ENCODE assay signal across 21 cellular contexts in the genomic region with DNA sequence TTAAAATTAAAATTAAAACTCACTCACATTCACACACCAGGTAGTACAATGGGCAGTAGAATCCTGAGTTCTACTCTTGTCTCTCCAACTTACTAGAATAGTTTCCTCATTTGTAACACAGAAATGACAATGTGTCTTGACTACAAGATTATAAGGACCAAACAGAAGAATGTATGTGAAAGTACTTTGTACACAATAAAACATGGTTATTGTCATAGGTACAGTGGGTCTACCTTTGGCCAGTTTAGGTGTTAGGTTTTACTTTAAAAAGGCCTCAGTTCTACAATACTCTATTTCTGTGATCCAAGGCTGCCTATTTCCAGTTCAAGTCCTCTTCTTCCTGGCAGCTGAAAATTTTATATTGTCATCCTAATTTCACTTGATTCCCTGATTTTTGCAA. TPM values are rescaled to one million over a fixed set of nuclear protein-coding genes. Genes with fewer than 3 reads are reported as not detected.
DNase-seq lines count a peak whose midpoint lies in the region; ATAC-seq and TF ChIP-seq lines count a peak whose summit lies in the region.
"Had no signal": no experiment of that assay in that cellular context is flagged by ENCODE, and none has a peak within 500 bp of the region (broad histone marks: within the 10 kb centered on the region; RNA-seq: fewer than 3 reads in every experiment).

No MANE protein-coding gene starts in this region.

- H3K9me3 ChIP-seq in CD4-positive, CD25-positive, alpha-beta regulatory T cell (ENCODE audit: control insufficient read depth in 2 of 2, low read length in 2 of 2): no peaks in the 10 kb centered on the region
- no peaks in the 10 kb centered on the region for H3K9me3 ChIP-seq in mucosa of descending colon
- H3K9me3 ChIP-seq: sigmoid colon, upper lobe of left lung had no signal

- H3K27me3 Mint-ChIP-seq in T-helper 2 cell treated with Interferon-gamma antibody and Interleukin-4, amounts not matched to agents 5 μg/mL and 100 μg/mL, for 36 hours (ENCODE audit: low read depth): no peaks in the 10 kb centered on the region
- no peaks in the 10 kb centered on the region for H3K27me3 Mint-ChIP-seq in CD4-positive, CD25-positive, alpha-beta regulatory T cell
- peaks cover 2% of the 10 kb centered on the region for H3K27me3 Mint-ChIP-seq in activated CD8-positive, alpha-beta T cell treated with anti-CD3 and anti-CD28 coated beads, Interleukin-2, amount 10 ng/mL, durations not matched to agents 7 days and 5 days (ENCODE audit: low read depth)
- H3K27me3 Mint-ChIP-seq: progenitor cell of endocrine pancreas had no signal

- H3K4me3 ChIP-seq in CD4-positive, CD25-positive, alpha-beta regulatory T cell (ENCODE audit: low read depth, low read length): peak overlapping the region; percentile 62
- H3K4me3 ChIP-seq in mucosa of descending colon: no peak overlapping the region
- H3K4me3 ChIP-seq: lung, sigmoid colon had no signal

- no peak for ATAC-seq in CD4-positive, CD25-positive, alpha-beta regulatory T cell (ENCODE audit: low read depth in 2 of 2)
- ATAC-seq in activated CD8-positive, alpha-beta T cell treated with anti-CD3 and anti-CD28 coated beads, Interleukin-2, amount 10 ng/mL, durations not matched to agents 7 days and 5 days: no peak
- peak; percentile 43 for ATAC-seq in mucosa of descending colon
- ATAC-seq in HG03196 (IDR thresholded peaks at IDR 0.05; ENCODE audit: unreplicated experiment): no peak

- no peaks in the 10 kb centered on the region for H3K36me3 Mint-ChIP-seq in T-helper 2 cell treated with Interferon-gamma antibody and Interleukin-4, amounts not matched to agents 5 μg/mL and 100 μg/mL, for 36 hours (ENCODE audit: low read depth)
- no peaks in the 10 kb centered on the region for H3K36me3 Mint-ChIP-seq in CD4-positive, CD25-positive, alpha-beta regulatory T cell
- no peaks in the 10 kb centered on the region for H3K36me3 Mint-ChIP-seq in activated CD8-positive, alpha-beta T cell treated with anti-CD3 and anti-CD28 coated beads, Interleukin-2, amount 10 ng/mL, durations not matched to agents 7 days and 5 days (ENCODE audit: low read depth)

- CTCF ChIA-PET in activated CD8-positive, alpha-beta T cell treated with anti-CD3 and anti-CD28 coated beads, Interleukin-2, amount 10 ng/mL, durations not matched to agents 7 days and 5 days (lab: Charles Lee): interaction anchor here (4.0 to 4.7 kb wide), 2 partner anchors 19 to 66 kb away, joined by 32 to 46 read pairs; no protein-coding TSS in a partner anchor

- no peak for DNase-seq in T-helper 2 cell treated with Interferon-gamma antibody and Interleukin-4, amounts not matched to agents 5 μg/mL and 100 μg/mL, for 36 hours (ENCODE audit: low spot score)
- DNase-seq in T-helper 2 cell: no peak
- no peak for DNase-seq in CD4-positive, CD25-positive, alpha-beta regulatory T cell
- no peak for DNase-seq in activated CD8-positive, alpha-beta T cell treated with anti-CD3 and anti-CD28 coated beads, Interleukin-2, amount 10 ng/mL, durations not matched to agents 7 days and 5 days
- no peak for DNase-seq in mucosa of descending colon
- no peak for DNase-seq in NCI-H345 (lab: John Stamatoyannopoulos, UW)
- DNase-seq in NCI-H2081 treated with DMSO at 0.1 percent for 48 hours (lab: John Stamatoyannopoulos, UW): no peak
- DNase-seq: amniotic stem cell, COR-L47, GOT3, KBM-7, kidney, MM.1S, NCI-H1417 treated with DMSO at 0.1 percent for 48 hours, NCI-H446 treated with DMSO at 0.1 percent for 48 hours, Right ventricle myocardium superior, sigmoid colon had no signal

- H3K4me1 Mint-ChIP-seq in T-helper 2 cell treated with Interferon-gamma antibody and Interleukin-4, amounts not matched to agents 5 μg/mL and 100 μg/mL, for 36 hours (ENCODE audit: low read depth): peaks cover 50% of the 10 kb centered on the region
- peaks cover 42 to 74% (median 56%) of the 10 kb centered on the region in 4 donors for H3K4me1 Mint-ChIP-seq in CD4-positive, CD25-positive, alpha-beta regulatory T cell
- H3K4me1 Mint-ChIP-seq in activated CD8-positive, alpha-beta T cell treated with anti-CD3 and anti-CD28 coated beads, Interleukin-2, amount 10 ng/mL, durations not matched to agents 7 days and 5 days (ENCODE audit: low read depth): peaks cover 53% of the 10 kb centered on the region

- peaks cover 42% of the 10 kb centered on the region for H3K4me1 ChIP-seq in CD4-positive, CD25-positive, alpha-beta regulatory T cell (ENCODE audit: control insufficient read depth, insufficient read depth, low read length, poor library complexity, severe bottlenecking)
- H3K4me1 ChIP-seq in mucosa of descending colon (ENCODE audit: low read depth): peaks cover 50% of the 10 kb centered on the region

- no peaks in the 10 kb centered on the region for H3K9me3 Mint-ChIP-seq in T-helper 2 cell treated with Interferon-gamma antibody and Interleukin-4, amounts not matched to agents 5 μg/mL and 100 μg/mL, for 36 hours
- H3K9me3 Mint-ChIP-seq in CD4-positive, CD25-positive, alpha-beta regulatory T cell: no peaks in the 10 kb centered on the region
- H3K9me3 Mint-ChIP-seq in activated CD8-positive, alpha-beta T cell treated with anti-CD3 and anti-CD28 coated beads, Interleukin-2, amount 10 ng/mL, durations not matched to agents 7 days and 5 days (ENCODE audit: insufficient read depth): no peaks in the 10 kb centered on the region

- H3K27ac ChIP-seq in CD4-positive, CD25-positive, alpha-beta regulatory T cell (ENCODE audit: insufficient read depth, low read length, poor library complexity, severe bottlenecking): peak overlapping the region; percentile 79

- H3K36me3 ChIP-seq in CD4-positive, CD25-positive, alpha-beta regulatory T cell (ENCODE audit: control insufficient read depth, insufficient read depth, low read length): no peaks in the 10 kb centered on the region
- H3K36me3 ChIP-seq in mucosa of descending colon (ENCODE audit: low read depth): no peaks in the 10 kb centered on the region
- H3K36me3 ChIP-seq: sigmoid colon, upper lobe of left lung had no signal

- no peak for TF ChIP-seq CTCF in mucosa of descending colon (IDR thresholded peaks at IDR 0.05)

- intact Hi-C loops in mucosa of descending colon (cut with DNase I, micrococcal nuclease): no loop called here

- H3K4me3 Mint-ChIP-seq in T-helper 2 cell treated with Interferon-gamma antibody and Interleukin-4, amounts not matched to agents 5 μg/mL and 100 μg/mL, for 36 hours: peak overlapping the region; percentile 56
- peak overlapping the region in 3 of 4 donors; percentile 70 to 90 (median 75) for H3K4me3 Mint-ChIP-seq in CD4-positive, CD25-positive, alpha-beta regulatory T cell
- peak overlapping the region; percentile 58 for H3K4me3 Mint-ChIP-seq in activated CD8-positive, alpha-beta T cell treated with anti-CD3 and anti-CD28 coated beads, Interleukin-2, amount 10 ng/mL, durations not matched to agents 7 days and 5 days

- no peaks in the 10 kb centered on the region for H3K27me3 ChIP-seq in CD4-positive, CD25-positive, alpha-beta regulatory T cell (ENCODE audit: control insufficient read depth, insufficient read depth, low read length)
- H3K27me3 ChIP-seq: sigmoid colon, upper lobe of left lung had no signal

- POLR2A ChIA-PET in activated CD8-positive, alpha-beta T cell treated with anti-CD3 and anti-CD28 coated beads, Interleukin-2, amount 10 ng/mL, durations not matched to agents 7 days and 5 days (lab: Charles Lee): interaction anchor here (1.4 kb wide), 1 partner anchor 15 kb away, joined by 6 read pairs; no protein-coding TSS in a partner anchor

- peak overlapping the region; percentile 87 for H3K27ac Mint-ChIP-seq in T-helper 2 cell treated with Interferon-gamma antibody and Interleukin-4, amounts not matched to agents 5 μg/mL and 100 μg/mL, for 36 hours
- peak overlapping the region in 2 of 3 donors; percentile 94 to 96 for H3K27ac Mint-ChIP-seq in CD4-positive, CD25-positive, alpha-beta regulatory T cell
- peak overlapping the region; percentile 84 for H3K27ac Mint-ChIP-seq in activated CD8-positive, alpha-beta T cell treated with anti-CD3 and anti-CD28 coated beads, Interleukin-2, amount 10 ng/mL, durations not matched to agents 7 days and 5 days
- H3K27ac Mint-ChIP-seq: progenitor cell of endocrine pancreas had no signal

RNA-seq across cellular contexts. Expression of gene LUZP1, which starts 50.2 kb away (rescaled TPM):
- total RNA-seq in CD4-positive, CD25-positive, alpha-beta regulatory T cell: 26.7 TPM
- polyA plus RNA-seq in CD4-positive, CD25-positive, alpha-beta regulatory T cell: 10 to 100 TPM; 14.9 to 22.4 (median 17.0) TPM
- total RNA-seq in activated CD8-positive, alpha-beta T cell treated with anti-CD3 and anti-CD28 coated beads, Interleukin-2, amount 10 ng/mL, durations not matched to agents 7 days and 5 days: 10 to 100 TPM; 15.2 to 16.0 TPM
- 10 to 100 TPM; 48.4 to 57.7 (median 52.0) TPM for total RNA-seq in mucosa of descending colon
